In genomic region chr4:26441771-26442170, GRCh38 we compare ENCODE assay signal across 25 cellular contexts. TPM values are rescaled to one million over a fixed set of nuclear protein-coding genes. Genes with fewer than 3 reads are reported as not detected.
DNase-seq lines count a peak whose midpoint lies in the region; ATAC-seq, FAIRE-seq and TF ChIP-seq lines count a peak whose summit lies in the region.
"Had no signal": no experiment of that assay in that cellular context is flagged by ENCODE, and none has a peak within 500 bp of the region (broad histone marks: within the 10 kb centered on the region; RNA-seq: fewer than 3 reads in every experiment).

No MANE protein-coding gene starts in this region.

- H3K9ac ChIP-seq in HepG2 (ENCODE audit: insufficient read depth, low read depth, low read length) (no peak overlapping the region), K562 (ENCODE audit: insufficient read depth in 1 of 2, low read depth in 2 of 2, low read length in 2 of 2) (no peak overlapping the region), rectal smooth muscle tissue (ENCODE audit: low read length) (no peak overlapping the region)
- H3K9ac ChIP-seq: BLaER1 treated with 17β-estradiol and CSF1 and Interleukin-3, amounts not matched to agents 10 nM and 100 nM had no signal

- POLR2A ChIA-PET in HepG2 (lab: Yijun Ruan, JAX), result no interaction called here
- POLR2A ChIA-PET in K562 (lab: Yijun Ruan, JAX), result no interaction called here

- intact Hi-C loops in HepG2 (cut with micrococcal nuclease; ENCODE audit: unreplicated experiment), result no loop called here
- intact Hi-C loops in right lobe of liver (cut with DNase I), result no loop called here
- intact Hi-C loops in K562 (cut with micrococcal nuclease), result no loop called here

- CTCF ChIA-PET in HepG2 (lab: Yijun Ruan, JAX; ENCODE audit: low intra/inter-chr PET ratio, low total read pairs), result no interaction called here
- CTCF ChIA-PET in K562 (lab: Yijun Ruan, JAX; ENCODE audit: low intra/inter-chr PET ratio), result no interaction called here

- H3K9me3 ChIP-seq in HepG2 (ENCODE audit: low read length) (no peaks in the 10 kb centered on the region), right lobe of liver (no peaks in the 10 kb centered on the region), K562 (replicated peaks; ENCODE audit: control insufficient read depth, insufficient read depth, low read depth, low read length) (no peaks in the 10 kb centered on the region)
- H3K9me3 ChIP-seq: A549, BE2C had no signal

- H3K36me3 ChIP-seq in HepG2 (replicated peaks in 1 of 2; ENCODE audit: control insufficient read depth in 1 of 2, insufficient read depth in 2 of 2, low read length in 2 of 2), result 0 out of 5 replicates have a peak, but pooled peaks cover 0 to 4% of the 10 kb centered on the region in 2 experiments
- H3K36me3 ChIP-seq in right lobe of liver, result no peaks in the 10 kb centered on the region
- H3K36me3 ChIP-seq in K562 (ENCODE audit: control insufficient read depth, insufficient read depth, low read length), result no peaks in the 10 kb centered on the region
- H3K36me3 ChIP-seq in rectal smooth muscle tissue (ENCODE audit: control insufficient read depth, insufficient read depth, low read length), result no peaks in the 10 kb centered on the region
- H3K36me3 ChIP-seq: BE2C had no signal

- no peaks in the 10 kb centered on the region for H3K9me1 ChIP-seq in K562 (ENCODE audit: control insufficient read depth, insufficient read depth, low read length)

- ATAC-seq in HepG2, result no peak
- ATAC-seq in right lobe of liver, result no peak
- no peak for ATAC-seq in K562
- ATAC-seq in GM21786 (IDR thresholded peaks at IDR 0.05; ENCODE audit: unreplicated experiment), result no peak
- ATAC-seq: A549, GM23338, HCT116 had no signal

- 0 out of 2 replicates have a peak, but pooled peaks cover 3% of the 10 kb centered on the region for H4K20me1 ChIP-seq in HepG2 (ENCODE audit: insufficient read depth, low read length)
- no peaks in the 10 kb centered on the region; the same call in 1 of the 2 replicates for H4K20me1 ChIP-seq in K562 (replicated peaks; ENCODE audit: control insufficient read depth, insufficient read depth, low read length)

- in situ Hi-C loops in HepG2 (cut with HindIII; ENCODE audit: extremely low pct_ligation_motif_present, low pct_unique_long_range_greater_than_20kb) (no loop called here), K562 (cut with MboI) (no loop called here)

- H3K27ac ChIP-seq in HepG2 (ENCODE audit: extremely low read length, insufficient read depth, low read length) (no peak overlapping the region), right lobe of liver (no peak overlapping the region), K562 (ENCODE audit: extremely low read depth, low read depth, low read length) (no peak overlapping the region), rectal smooth muscle tissue (ENCODE audit: low read depth, low read length) (peak overlapping the region; percentile 9)
- H3K27ac ChIP-seq: A549; BLaER1 treated with 17β-estradiol and CSF1 and Interleukin-3, amounts not matched to agents 10 nM and 100 nM had no signal

- WGBS in HepG2 (ENCODE audit: low lambda C conversion rate), result 93% methylated on average over 5 of the region's 5 CpGs
- 90% methylated on average over 5 of the region's 5 CpGs for WGBS in right lobe of liver (ENCODE audit: insufficient coverage, low coverage, low lambda C conversion rate, missing lambda C conversion rate)
- 30% methylated on average over 5 of the region's 5 CpGs for WGBS in K562 (ENCODE audit: insufficient coverage, low coverage, missing lambda C conversion rate)

- no peak for TF ChIP-seq CTCF in HepG2 (CRISPR knock-in tag; IDR thresholded peaks at IDR 0.05)
- no peak for TF ChIP-seq CTCF in right lobe of liver (IDR thresholded peaks at IDR 0.05)
- no peak for TF ChIP-seq CTCF in K562 (IDR thresholded peaks at IDR 0.05 in 2 of 3, conservative IDR thresholded peaks at IDR 0.05 in 1 of 3; ENCODE audit: insufficient read depth in 2 of 3, low read depth in 1 of 3, low read length in 3 of 3)

- TF ChIP-seq POLR2A in HepG2 (IDR thresholded peaks at IDR 0.05; ENCODE audit: insufficient read depth in 1 of 2, low read depth in 2 of 2, low read length in 2 of 2), result no peak
- no peak for TF ChIP-seq POLR2A in right lobe of liver (IDR thresholded peaks at IDR 0.05)
- no peak for TF ChIP-seq POLR2A in K562 (conservative IDR thresholded peaks at IDR 0.05)

- no peak for FAIRE-seq in HepG2 (lab: Jason Lieb, UNC)
- no peak for FAIRE-seq in K562 (lab: Jason Lieb, UNC)
- FAIRE-seq: A549, GM12892 had no signal

- H3K27me3 ChIP-seq in HepG2 (ENCODE audit: control insufficient read depth in 1 of 2, insufficient read depth in 2 of 2, low read length in 2 of 2) (no peaks in the 10 kb centered on the region; a peak in 1 of 5 replicates), right lobe of liver (no peaks in the 10 kb centered on the region), K562 (ENCODE audit: control insufficient read depth in 2 of 2, insufficient read depth in 2 of 2, low read length in 2 of 2) (no peaks in the 10 kb centered on the region), rectal smooth muscle tissue (ENCODE audit: control insufficient read depth, insufficient read depth, low read length) (no peaks in the 10 kb centered on the region)
- H3K27me3 ChIP-seq: BE2C; BLaER1 treated with 17β-estradiol and CSF1 and Interleukin-3, amounts not matched to agents 10 nM and 100 nM had no signal

- H3K4me2 ChIP-seq in HepG2 (ENCODE audit: low read depth, low read length) (no peak overlapping the region), K562 (ENCODE audit: insufficient read depth, low read length) (no peak overlapping the region)
- H3K4me2 ChIP-seq: A549; BLaER1 treated with 17β-estradiol and CSF1 and Interleukin-3, amounts not matched to agents 10 nM and 100 nM; GM23338 had no signal

- H3K4me3 ChIP-seq in HepG2 (replicated peaks in 1 of 3; ENCODE audit: insufficient read depth in 1 of 3, low read depth in 2 of 3, low read length in 3 of 3) (no peak overlapping the region), right lobe of liver (no peak overlapping the region), K562 (no peak overlapping the region), rectal smooth muscle tissue (ENCODE audit: low read length) (no peak overlapping the region)
- H3K4me3 ChIP-seq: A549; BLaER1 treated with 17β-estradiol and CSF1 and Interleukin-3, amounts not matched to agents 10 nM and 100 nM; GM23338 had no signal

- H3K79me2 ChIP-seq in HepG2 (ENCODE audit: insufficient read depth, low read length), result no peaks in the 10 kb centered on the region
- H3K79me2 ChIP-seq in K562 (ENCODE audit: control insufficient read depth, insufficient read depth, low read length), result no peaks in the 10 kb centered on the region

- DNase-seq in HepG2 (ENCODE audit: low spot score) (no peak), right lobe of liver (no peak), K562 (ENCODE audit: extremely low read depth in 1 of 4, low spot score in 3 of 4) (no peak), occipital lobe (lab: John Stamatoyannopoulos, UW) (no peak), CD1c-positive myeloid dendritic cell (ENCODE audit: extremely low spot score) (no peak)
- DNase-seq: 8988T; ACHN; AML-193; BE2C; Calu3; CD4-positive, alpha-beta memory T cell; COR-L47; DMS53; DMS79 treated with DMSO at 0.1 percent for 48 hours; H9 had no signal

- TF ChIP-seq RAD21 in HepG2 (CRISPR knock-in tag; IDR thresholded peaks at IDR 0.05), result no peak
- no peak for TF ChIP-seq RAD21 in K562 (CRISPR knock-in tag; conservative IDR thresholded peaks at IDR 0.05 in 1 of 2, IDR thresholded peaks at IDR 0.05 in 1 of 2)

- BruUV-seq in HepG2 (replicated peaks; lab: Mats Ljungman, UMichigan) (no TSS peak), K562 (replicated peaks; lab: Mats Ljungman, UMichigan) (no TSS peak)

- H2AFZ ChIP-seq in HepG2 (ENCODE audit: low read length), result no peak overlapping the region
- H2AFZ ChIP-seq in K562 (ENCODE audit: low read depth, low read length), result no peak overlapping the region
- H2AFZ ChIP-seq: GM23338 had no signal

- H3K4me1 ChIP-seq in HepG2 (ENCODE audit: insufficient read depth, low read length), result peaks cover 15% of the 10 kb centered on the region; the same call in 1 of the 2 replicates
- H3K4me1 ChIP-seq in right lobe of liver, result no peaks in the 10 kb centered on the region
- no peaks in the 10 kb centered on the region; a peak in 1 of 5 replicates for H3K4me1 ChIP-seq in K562 (replicated peaks in 1 of 2; ENCODE audit: control insufficient read depth in 2 of 2, insufficient read depth in 2 of 2, low read length in 2 of 2)
- peaks cover 12% of the 10 kb centered on the region for H3K4me1 ChIP-seq in rectal smooth muscle tissue (ENCODE audit: control insufficient read depth, insufficient read depth, low read length)
- H3K4me1 ChIP-seq: A549; BE2C; BLaER1 treated with 17β-estradiol and CSF1 and Interleukin-3, amounts not matched to agents 10 nM and 100 nM had no signal

- TF ChIP-seq EP300 in HepG2 (IDR thresholded peaks at IDR 0.05; ENCODE audit: low read depth in 2 of 2, low read length in 2 of 2), result no peak
- TF ChIP-seq EP300 in HepG2 (CRISPR knock-in tag; IDR thresholded peaks at IDR 0.05; ENCODE audit: borderline replicate concordance), result no peak
- TF ChIP-seq EP300 in K562 (IDR thresholded peaks at IDR 0.05; ENCODE audit: low read length), result no peak

RNA-seq across cellular contexts. Expression of gene CCKAR, which starts 48.5 kb away (rescaled TPM):
- not detected in 2 replicates for total RNA-seq in HepG2 (2016; rRNA removed; fragmentation: Illumina TruSeq; extraction: Trizol)
- not detected in 2 replicates for total RNA-seq in HepG2 (2016; cell fraction: cytosol; rRNA removed; fragmentation: Illumina TruSeq; extraction: Trizol; ENCODE audit: low read depth)
- total RNA-seq in HepG2 (2016; cell fraction: insoluble cytoplasmic fraction; rRNA removed; fragmentation: Illumina TruSeq; extraction: Trizol), result not detected in 2 replicates
- not detected in 2 replicates for total RNA-seq in HepG2 (2016; cell fraction: membrane; rRNA removed; fragmentation: Illumina TruSeq; extraction: Trizol)
- total RNA-seq in HepG2 (2016; cell fraction: nucleus; rRNA removed; fragmentation: Illumina TruSeq; extraction: Trizol), result not detected in 2 replicates
- polyA plus RNA-seq in HepG2 (2011; rRNA removed), result not detected in 2 replicates
- polyA plus RNA-seq in HepG2 (2011; cell fraction: cytosol; rRNA removed), result not detected in 2 replicates
- polyA plus RNA-seq in HepG2 (2011; cell fraction: nucleus; rRNA removed), result not detected in 2 replicates
- not detected in 2 replicates for polyA plus RNA-seq in HepG2 (2012)
- not detected in 2 replicates for polyA plus RNA-seq in HepG2 (2016; cell fraction: cytosol; fragmentation: Illumina TruSeq; extraction: Trizol; ENCODE audit: low read depth)
- polyA plus RNA-seq in HepG2 (2016; cell fraction: insoluble cytoplasmic fraction; fragmentation: Illumina TruSeq; extraction: Trizol; ENCODE audit: low read depth), result not detected in 2 replicates
- not detected in 2 replicates for polyA plus RNA-seq in HepG2 (2016; cell fraction: membrane; fragmentation: Illumina TruSeq; extraction: Trizol; ENCODE audit: low read depth)
- polyA plus RNA-seq in HepG2 (2016; cell fraction: nucleus; fragmentation: Illumina TruSeq; extraction: Trizol; ENCODE audit: insufficient read depth, low read depth), result not detected in 2 replicates
- polyA minus RNA-seq in HepG2 (2011; rRNA and poly(A)+ RNA removed; ENCODE audit: low replicate concordance), result not detected in 2 replicates
- polyA minus RNA-seq in HepG2 (2011; cell fraction: cytosol; rRNA and poly(A)+ RNA removed), result not detected in 2 replicates
- polyA minus RNA-seq in HepG2 (2011; cell fraction: nucleus; rRNA and poly(A)+ RNA removed), result not detected in 2 replicates
- total RNA-seq in right lobe of liver, result not detected
- total RNA-seq in K562 (2011; cell fraction: chromatin; rRNA removed; ENCODE audit: low replicate concordance), result not detected in 2 replicates
- total RNA-seq in K562 (2011; cell fraction: nucleolus; rRNA removed), result not detected in 2 replicates
- total RNA-seq in K562 (2011; cell fraction: nucleoplasm; rRNA removed), result not detected in 2 replicates
- total RNA-seq in K562 (2014; rRNA removed), result not detected in 2 replicates
- total RNA-seq in K562 (2014; rRNA removed; fragmentation: Illumina TruSeq; extraction: Trizol), result not detected in 2 replicates
- total RNA-seq in K562 (2015; rRNA removed; fragmentation: Illumina TruSeq; extraction: Trizol), result not detected in 2 replicates
- total RNA-seq in K562 (2021), result not detected in 2 replicates
- polyA plus RNA-seq in K562 (2011; rRNA removed), result not detected in 2 replicates
- not detected in 2 replicates for polyA plus RNA-seq in K562 (2011; cell fraction: cytosol; rRNA removed)
- not detected in 2 replicates for polyA plus RNA-seq in K562 (2011; cell fraction: nucleus; rRNA removed)
- not detected in 2 replicates for polyA plus RNA-seq in K562 (2012)
- polyA plus RNA-seq in K562 (2014; fragmentation: Illumina TruSeq; extraction: Trizol), result not detected in 2 replicates
- not detected for polyA plus RNA-seq in K562 (2014; fragmentation: Nextera tagmentation; extraction: Ambion mirVana)
- not detected in 2 replicates for polyA plus RNA-seq in K562 (2014; rRNA removed)
- polyA minus RNA-seq in K562 (2011; rRNA and poly(A)+ RNA removed), result not detected in 2 replicates
- not detected in 2 replicates for polyA minus RNA-seq in K562 (2011; cell fraction: cytosol; rRNA and poly(A)+ RNA removed)
- polyA minus RNA-seq in K562 (2011; cell fraction: nucleus; rRNA and poly(A)+ RNA removed), result not detected in 2 replicates
- total RNA-seq in occipital lobe, result not detected
- total RNA-seq: Calu3; CD4-positive, alpha-beta memory T cell; G401; GM23338; H4; H9 had no signal
- polyA plus RNA-seq: A549; CD14-positive monocyte; CD4-positive, alpha-beta memory T cell; GM23338 had no signal

Comparison
In these comparisons a context has a peak if more than half of its experiments do, and no peak if none do; other contexts are left out.
1. Of the 241 proteins assayed by ChIP-seq in both HepG2 and K562: peak only in HepG2: none; only in K562: none; in both: ZNF263; in neither: 240.